ENCODE assay signal across 1 cellular context in the genomic region with DNA sequence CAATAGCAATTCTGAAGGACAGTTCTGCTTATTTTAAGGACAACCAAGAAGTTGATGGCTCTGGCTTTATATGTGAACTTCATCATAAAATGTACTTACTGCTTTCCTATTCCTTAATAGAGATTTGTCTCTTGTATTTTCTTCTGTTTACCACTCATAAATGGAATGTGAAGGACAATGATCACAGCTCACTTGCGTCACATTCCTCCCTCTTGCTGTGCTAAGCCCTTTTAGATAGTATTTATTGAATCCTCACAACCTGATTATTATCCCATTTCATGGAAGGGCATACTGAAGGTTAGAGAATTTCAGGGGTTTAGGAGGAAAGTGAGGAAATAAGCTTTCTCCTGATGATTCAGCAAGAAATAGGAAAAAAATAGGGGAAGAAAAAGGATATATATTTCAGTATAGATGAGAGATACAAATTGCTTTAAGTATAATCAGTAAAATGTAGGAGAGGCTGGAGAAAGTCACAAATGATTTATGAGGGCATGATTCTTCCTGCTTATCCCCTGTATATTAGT.
TF ChIP-seq lines count a peak whose summit lies in the region.

No MANE protein-coding gene starts in this region.

TF ChIP-seq in HepG2, 621 proteins besides CTCF, POLR2A, EP300 and RAD21 (continued from another document):
- 0 out of 4 replicates have a peak, but pooled peaks of 1 of the 2 experiments have one; percentile 6 for TF ChIP-seq MAFK (conservative IDR thresholded peaks at IDR 0.05 in 1 of 2, IDR thresholded peaks at IDR 0.05 in 1 of 2; ENCODE audit: low read length in 2 of 2)
- TF ChIP-seq, protein P1, sequence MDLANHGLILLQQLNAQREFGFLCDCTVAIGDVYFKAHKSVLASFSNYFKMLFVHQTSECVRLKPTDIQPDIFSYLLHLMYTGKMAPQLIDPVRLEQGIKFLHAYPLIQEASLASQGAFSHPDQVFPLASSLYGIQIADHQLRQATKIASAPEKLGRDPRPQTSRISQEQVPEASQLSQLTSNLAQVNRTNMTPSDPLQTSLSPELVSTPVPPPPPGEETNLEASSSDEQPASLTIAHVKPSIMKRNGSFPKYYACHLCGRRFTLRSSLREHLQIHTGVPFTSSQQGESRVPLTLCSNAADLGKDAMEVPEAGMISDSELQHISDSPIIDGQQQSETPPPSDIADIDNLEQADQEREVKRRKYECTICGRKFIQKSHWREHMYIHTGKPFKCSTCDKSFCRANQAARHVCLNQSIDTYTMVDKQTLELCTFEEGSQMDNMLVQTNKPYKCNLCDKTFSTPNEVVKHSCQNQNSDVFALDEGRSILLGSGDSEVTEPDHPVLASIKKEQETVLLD (CRISPR knock-in tag; IDR thresholded peaks at IDR 0.05; ENCODE audit: low read depth): no peak
- TF ChIP-seq GTF3A (CRISPR knock-in tag; conservative IDR thresholded peaks at IDR 0.05): no peak
- TF ChIP-seq JARID2 (CRISPR knock-in tag; IDR thresholded peaks at IDR 0.05; ENCODE audit: insufficient replicate concordance): no peak
- peak; percentile 57; the same call in 1 of the 2 replicates for TF ChIP-seq CEBPB (IDR thresholded peaks at IDR 0.05; ENCODE audit: borderline replicate concordance, low read depth, low read length)
- no peak for TF ChIP-seq SNRNP70 (IDR thresholded peaks at IDR 0.05; ENCODE audit: low read depth, low read length)
